In the genomic region with DNA sequence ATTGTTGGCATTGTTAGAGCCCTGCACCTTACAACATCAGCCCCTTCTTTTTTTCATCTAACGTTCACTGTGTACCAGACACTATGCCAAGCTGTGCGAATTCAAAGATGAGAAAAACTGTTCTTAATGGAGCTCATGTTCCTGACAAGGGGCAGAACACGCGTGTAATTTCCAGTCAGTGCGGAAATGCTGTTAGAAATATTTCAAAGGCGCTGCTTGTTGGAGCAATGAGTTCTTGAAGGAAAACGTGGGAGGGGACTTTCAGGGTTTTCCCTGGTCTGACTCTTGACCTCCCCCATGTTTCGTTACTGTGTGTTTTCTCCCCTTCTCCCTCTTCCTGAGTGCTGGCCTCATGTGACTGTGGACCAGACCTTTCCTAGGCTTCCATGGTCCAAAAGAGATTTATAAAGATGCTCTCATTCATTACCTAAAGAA, we compare ENCODE assay signal across 8 cellular contexts. TPM values are rescaled to one million over a fixed set of nuclear protein-coding genes. Genes with fewer than 3 reads are reported as not detected.
DNase-seq lines count a peak whose midpoint lies in the region; ATAC-seq and TF ChIP-seq lines count a peak whose summit lies in the region.

No MANE protein-coding gene starts in this region.

- peak overlapping the region; percentile 97 for H3K27ac Mint-ChIP-seq in central memory CD8-positive, alpha-beta T cell (ENCODE audit: low read depth)
- peak overlapping the region; percentile 98 to 99 for H3K27ac Mint-ChIP-seq in natural killer cell

- H3K4me3 Mint-ChIP-seq in central memory CD8-positive, alpha-beta T cell, result peak overlapping the region; percentile 97
- peak overlapping the region; percentile 99 for H3K4me3 Mint-ChIP-seq in natural killer cell

- H3K36me3 Mint-ChIP-seq in central memory CD8-positive, alpha-beta T cell (ENCODE audit: insufficient read depth), result peaks cover 13% of the 10 kb centered on the region
- H3K36me3 Mint-ChIP-seq in natural killer cell, result no peaks in the 10 kb centered on the region

- H3K27me3 ChIP-seq in OCI-LY3 (ENCODE audit: low read depth, low read length), result no peaks in the 10 kb centered on the region

- peak overlapping the region; percentile 99 for H3K9ac ChIP-seq in OCI-LY3 (ENCODE audit: low read length)

- peak overlapping the region; percentile 97 for H3K4me2 ChIP-seq in OCI-LY3 (ENCODE audit: low read length)

- H3K4me3 ChIP-seq in OCI-LY3 (ENCODE audit: low read length), result peak overlapping the region; percentile 100

- DNase-seq in ELF-1 (ENCODE audit: low read depth, low spot score) (peak; percentile 25), natural killer cell (no peak), D341Med (ENCODE audit: low spot score) (no peak)
- DNase-seq in central memory CD8-positive, alpha-beta T cell (ENCODE audit: low spot score in 2 of 2), result no peak

- no peak for TF ChIP-seq CTCF in OCI-LY3 (IDR thresholded peaks at IDR 0.05; ENCODE audit: low read depth, low read length)
- no peak for TF ChIP-seq CTCF in natural killer cell (IDR thresholded peaks at IDR 0.05)

- H3K4me1 Mint-ChIP-seq in central memory CD8-positive, alpha-beta T cell, result peaks cover 29% of the 10 kb centered on the region
- H3K4me1 Mint-ChIP-seq in natural killer cell, result peaks cover 36% of the 10 kb centered on the region in 2 donors

- H4K20me1 ChIP-seq in OCI-LY3 (ENCODE audit: insufficient read depth, low read length), result peaks cover 57% of the 10 kb centered on the region

- H3K27me3 Mint-ChIP-seq in central memory CD8-positive, alpha-beta T cell, result no peaks in the 10 kb centered on the region
- no peaks in the 10 kb centered on the region for H3K27me3 Mint-ChIP-seq in natural killer cell (ENCODE audit: low read depth in 2 of 2)

- H3K79me2 ChIP-seq in OCI-LY3 (ENCODE audit: low read length), result peaks cover 75% of the 10 kb centered on the region

- no peaks in the 10 kb centered on the region for H3K9me3 Mint-ChIP-seq in central memory CD8-positive, alpha-beta T cell
- H3K9me3 Mint-ChIP-seq in natural killer cell, result no peaks in the 10 kb centered on the region

- H3K27ac ChIP-seq in OCI-LY3 (ENCODE audit: low read length), result peak overlapping the region; percentile 92

- peaks cover 40% of the 10 kb centered on the region for H3K4me1 ChIP-seq in OCI-LY3 (ENCODE audit: low read length)

- no peak for ATAC-seq in central memory CD8-positive, alpha-beta T cell (replicated peaks; ENCODE audit: extremely low read depth, poor library complexity, severe bottlenecking)
- ATAC-seq in natural killer cell, result no peak
- ATAC-seq in GM21381 (IDR thresholded peaks at IDR 0.05; ENCODE audit: unreplicated experiment), result no peak
- no peak for ATAC-seq in GM19395 (IDR thresholded peaks at IDR 0.05; ENCODE audit: unreplicated experiment)
- no peak for ATAC-seq in HG02973 (IDR thresholded peaks at IDR 0.05; ENCODE audit: unreplicated experiment)

- intact Hi-C loops in natural killer cell (cut with micrococcal nuclease), result no loop called here

- H3K36me3 ChIP-seq in OCI-LY3 (replicated peaks; ENCODE audit: low read depth, low read length), result peaks cover 34% of the 10 kb centered on the region

- H3K9me3 ChIP-seq in OCI-LY3 (ENCODE audit: insufficient read depth, low read length), result no peaks in the 10 kb centered on the region

- H2AFZ ChIP-seq in OCI-LY3 (ENCODE audit: low read depth, low read length), result no peak overlapping the region

RNA-seq across cellular contexts. Expression of a gene that starts 1.5 kb away (rescaled TPM):
- 10 to 100 TPM; 28.7 to 41.1 (median 40.5) TPM for total RNA-seq in natural killer cell

RNA-seq across cellular contexts. Expression of a gene that starts 21.2 kb away (rescaled TPM):
- total RNA-seq in natural killer cell, result 100 to 1,000 TPM; 211 to 239 (median 222) TPM

RNA-seq across cellular contexts. Expression of a gene that starts 52.2 kb away (rescaled TPM):
- 10 to 100 TPM in 2 of 3 donors, 1 to 10 TPM in 1; 8.1 to 13.8 (median 11.9) TPM for total RNA-seq in natural killer cell
